Comparison of ENCODE assay signal across 22 cellular contexts in genomic region chr7:111215550-111215949, GRCh38.
"Had no signal": no experiment of that assay in that cellular context is flagged by ENCODE, and none has a peak within 500 bp of the region (broad histone marks: within the 10 kb centered on the region; RNA-seq: fewer than 3 reads in every experiment).

No MANE protein-coding gene starts in this region.

- DNase-seq: colonic mucosa; effector CD8-positive, alpha-beta T cell; endodermal cell; foreskin fibroblast; gastrocnemius medialis; head of caudate nucleus; left ventricle myocardium superior; lower lobe of right lung; natural killer cell; pancreas; right lobe of liver; stimulated activated CD4-positive, alpha-beta T cell treated with anti-CD3 and anti-CD28 coated beads, Interleukin-2, amount 100 ng/mL, for 24 hours; stimulated activated CD4-positive, alpha-beta T cell treated with anti-CD3 and anti-CD28 coated beads, Interleukin-4, amount 100 ng/mL, for 24 hours; stimulated activated naive CD8-positive, alpha-beta T cell treated with anti-CD3 and anti-CD28 coated beads, Interleukin-15, Interleukin-2, amounts not matched to agents 100 U/mL and 50 U/mL, for 24 hours; substantia nigra; testis; tibial artery had no signal

- H3K36me3 Mint-ChIP-seq: natural killer cell, type B pancreatic cell had no signal

- H3K9me3 Mint-ChIP-seq: endodermal cell; stimulated activated memory B cell treated with anti-CD40 and anti-IgM and Interleukin-4, amounts not matched to agents 10 μg/mL and 1 μg/mL and 100 μg/mL, for 72 hours; type B pancreatic cell had no signal

- H3K27ac Mint-ChIP-seq: dendritic cell treated with granulocyte-macrophage colony-stimulating factor and Interleukin-4, amounts not matched to agents 40 ng/mL and 50 ng/mL, for 4 days; endodermal cell; natural killer cell; stimulated activated memory B cell treated with anti-CD40 and anti-IgM and Interleukin-4, amounts not matched to agents 10 μg/mL and 1 μg/mL and 100 μg/mL, for 72 hours; type B pancreatic cell had no signal

- ATAC-seq: esophagus mucosa; gastrocnemius medialis; left ventricle myocardium superior; lower lobe of right lung; natural killer cell; pancreas; right lobe of liver; stimulated activated memory B cell treated with anti-CD40 and anti-IgM and Interleukin-4, amounts not matched to agents 10 μg/mL and 1 μg/mL and 100 μg/mL, for 72 hours; stimulated activated naive CD8-positive, alpha-beta T cell treated with anti-CD3 and anti-CD28 coated beads, Interleukin-15, Interleukin-2, amounts not matched to agents 100 U/mL and 50 U/mL, for 24 hours had no signal

- H3K4me1 Mint-ChIP-seq: endodermal cell; natural killer cell; stimulated activated memory B cell treated with anti-CD40 and anti-IgM and Interleukin-4, amounts not matched to agents 10 μg/mL and 1 μg/mL and 100 μg/mL, for 72 hours had no signal

- H3K4me3 Mint-ChIP-seq: dendritic cell treated with granulocyte-macrophage colony-stimulating factor and Interleukin-4, amounts not matched to agents 40 ng/mL and 50 ng/mL, for 4 days; endodermal cell; natural killer cell; neural crest cell; stimulated activated memory B cell treated with anti-CD40 and anti-IgM and Interleukin-4, amounts not matched to agents 10 μg/mL and 1 μg/mL and 100 μg/mL, for 72 hours; type B pancreatic cell had no signal

- H3K27me3 Mint-ChIP-seq: dendritic cell treated with granulocyte-macrophage colony-stimulating factor and Interleukin-4, amounts not matched to agents 40 ng/mL and 50 ng/mL, for 4 days; stimulated activated memory B cell treated with anti-CD40 and anti-IgM and Interleukin-4, amounts not matched to agents 10 μg/mL and 1 μg/mL and 100 μg/mL, for 72 hours; type B pancreatic cell had no signal
